In the genomic region with DNA sequence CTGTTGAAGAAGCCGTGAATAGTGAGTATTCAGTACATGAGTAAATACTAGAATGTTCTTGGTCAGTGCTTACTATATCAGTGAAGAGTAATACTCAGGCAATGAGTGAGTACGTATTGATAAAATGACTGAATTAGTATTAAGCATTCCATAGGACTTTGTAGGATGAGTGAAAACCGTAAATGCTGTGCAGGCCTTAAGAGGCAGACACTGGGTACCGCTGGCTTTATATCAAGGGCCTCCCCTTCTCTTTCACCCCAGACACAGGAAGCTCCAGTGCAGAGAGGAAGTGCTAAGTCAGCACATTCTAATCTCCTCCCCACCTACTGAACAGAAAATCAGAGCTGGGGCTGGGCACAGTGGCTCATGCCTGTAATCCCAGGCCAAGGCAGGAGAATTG, we compare ENCODE assay signal across 10 cellular contexts. TPM values are rescaled to one million over a fixed set of nuclear protein-coding genes. Genes with fewer than 3 reads are reported as not detected.
A peak's percentile ranks its signal among the peaks of the same experiment; 100 is the strongest.
DNase-seq lines count a peak whose midpoint lies in the region; ATAC-seq, FAIRE-seq and TF ChIP-seq lines count a peak whose summit lies in the region.
"Had no signal": no experiment of that assay in that cellular context is flagged by ENCODE, and none has a peak within 500 bp of the region (broad histone marks: within the 10 kb centered on the region; RNA-seq: fewer than 3 reads in every experiment).

No MANE protein-coding gene starts in this region.

- H3K9me3 Mint-ChIP-seq in activated T-helper 17 cell treated with anti-CD3 and anti-CD28 coated beads, Interleukin-2, amount 50 U/mL, for 72 hours = no peaks in the 10 kb centered on the region
- H3K9me3 Mint-ChIP-seq in WTC11 = no peaks in the 10 kb centered on the region

- H3K36me3 ChIP-seq in MM.1S (replicated peaks; ENCODE audit: insufficient read depth, low read length) (no peaks in the 10 kb centered on the region), lower lobe of right lung (peaks cover 85% of the 10 kb centered on the region)

- H3K27me3 Mint-ChIP-seq in activated T-helper 17 cell treated with anti-CD3 and anti-CD28 coated beads, Interleukin-2, amount 50 U/mL, for 72 hours = no peaks in the 10 kb centered on the region
- no peaks in the 10 kb centered on the region for H3K27me3 Mint-ChIP-seq in WTC11 (ENCODE audit: low read depth)

- intact Hi-C loops in lower lobe of right lung (cut with DNase I) = no loop called here

- no peaks in the 10 kb centered on the region for H4K20me1 ChIP-seq in MM.1S (ENCODE audit: insufficient read depth, low read length)
- H4K20me1 ChIP-seq: BLaER1 had no signal

- peak overlapping the region; percentile 98 for H3K27ac Mint-ChIP-seq in activated T-helper 17 cell treated with anti-CD3 and anti-CD28 coated beads, Interleukin-2, amount 50 U/mL, for 72 hours
- H3K27ac Mint-ChIP-seq in WTC11 = no peak overlapping the region

- H3K4me3 Mint-ChIP-seq in activated T-helper 17 cell treated with anti-CD3 and anti-CD28 coated beads, Interleukin-2, amount 50 U/mL, for 72 hours = peak overlapping the region; percentile 74
- no peak overlapping the region for H3K4me3 Mint-ChIP-seq in WTC11

- POLR2A ChIA-PET in A549 (lab: Yijun Ruan, JAX) (no interaction called here), WTC11 (lab: Charles Lee) (no interaction called here)

- H3K79me2 ChIP-seq in MM.1S (ENCODE audit: low read length) = no peaks in the 10 kb centered on the region

- no peak for FAIRE-seq in A549 (lab: Jason Lieb, UNC)

- WGBS in A549 (ENCODE audit: missing lambda C conversion rate) = 93% methylated on average over 4 of the region's 4 CpGs

- no peak overlapping the region for H3K27ac ChIP-seq in A549
- peak overlapping the region; percentile 48 for H3K27ac ChIP-seq in MM.1S (ENCODE audit: low read length)
- no peak overlapping the region for H3K27ac ChIP-seq in lower lobe of right lung
- H3K27ac ChIP-seq: BLaER1 had no signal

- TF ChIP-seq RAD21 in A549 (conservative IDR thresholded peaks at IDR 0.05 in 1 of 2, IDR thresholded peaks at IDR 0.05 in 1 of 2) = no peak

- H3K9me2 ChIP-seq in MM.1S (replicated peaks; ENCODE audit: insufficient read depth, low read length) = no peaks in the 10 kb centered on the region

- peaks cover 100% of the 10 kb centered on the region for H3K36me3 Mint-ChIP-seq in activated T-helper 17 cell treated with anti-CD3 and anti-CD28 coated beads, Interleukin-2, amount 50 U/mL, for 72 hours (ENCODE audit: low read depth)
- peaks cover 56% of the 10 kb centered on the region for H3K36me3 Mint-ChIP-seq in WTC11

- peak overlapping the region; percentile 24; the same call in 1 of the 2 replicates for H2AFZ ChIP-seq in MM.1S (ENCODE audit: low read length)

- no peak overlapping the region for H3K4me3 ChIP-seq in A549
- no peak overlapping the region for H3K4me3 ChIP-seq in MM.1S (ENCODE audit: low read length)
- H3K4me3 ChIP-seq in lower lobe of right lung = no peak overlapping the region
- H3K4me3 ChIP-seq: BLaER1 had no signal

- no peak overlapping the region for H3K9ac ChIP-seq in MM.1S (ENCODE audit: low read length)
- H3K9ac ChIP-seq: BLaER1 had no signal

- CTCF ChIA-PET in A549 (lab: Yijun Ruan, JAX) = interaction anchor here (1.2 to 1.4 kb wide), 2 partner anchors 14 to 22 kb away, joined by 3 read pairs; no protein-coding TSS in a partner anchor
- CTCF ChIA-PET in WTC11 (lab: Charles Lee) = no interaction called here

- peaks cover 15% of the 10 kb centered on the region for H3F3A ChIP-seq in MM.1S (ENCODE audit: insufficient read depth, low read length)

- H3K27me3 ChIP-seq in MM.1S (replicated peaks; ENCODE audit: insufficient read depth, low read length) (no peaks in the 10 kb centered on the region), lower lobe of right lung (ENCODE audit: low read depth) (no peaks in the 10 kb centered on the region)
- H3K27me3 ChIP-seq: BLaER1 had no signal

- H3K4me2 ChIP-seq in A549 (no peak overlapping the region), MM.1S (ENCODE audit: low read depth, low read length) (peak overlapping the region; percentile 33)
- H3K4me2 ChIP-seq: BLaER1 had no signal

- H3K4me1 Mint-ChIP-seq in activated T-helper 17 cell treated with anti-CD3 and anti-CD28 coated beads, Interleukin-2, amount 50 U/mL, for 72 hours = peaks cover 34% of the 10 kb centered on the region
- H3K4me1 Mint-ChIP-seq in WTC11 = no peaks in the 10 kb centered on the region

- no peaks in the 10 kb centered on the region for H3K4me1 ChIP-seq in A549
- H3K4me1 ChIP-seq in MM.1S (ENCODE audit: low read length) = peaks cover 13% of the 10 kb centered on the region
- peaks cover 42% of the 10 kb centered on the region for H3K4me1 ChIP-seq in lower lobe of right lung
- H3K4me1 ChIP-seq: BLaER1 had no signal

- H3K9me3 ChIP-seq in A549 (no peaks in the 10 kb centered on the region), MM.1S (replicated peaks; ENCODE audit: insufficient read depth, low read length) (no peaks in the 10 kb centered on the region), lower lobe of right lung (no peaks in the 10 kb centered on the region)
- H3K9me3 ChIP-seq: BLaER1 had no signal

- ATAC-seq in A549 (no peak), lower lobe of right lung (peak; percentile 39 to 57), WTC11 (no peak)
- peak; percentile 87 for ATAC-seq in activated T-helper 17 cell treated with anti-CD3 and anti-CD28 coated beads, Interleukin-2, amount 50 U/mL, for 72 hours (replicated peaks)

- TF ChIP-seq EP300 in A549 (IDR thresholded peaks at IDR 0.05) = no peak

- DNase-seq in A549 (ENCODE audit: low read depth in 1 of 2, low spot score in 1 of 2) (no peak), MM.1S (peak; percentile 82), lower lobe of right lung (no peak), NCI-H1417 (lab: John Stamatoyannopoulos, UW) (no peak), foreskin melanocyte (no peak), glomerular visceral epithelial cell (ENCODE audit: extremely low spot score) (no peak), WTC11 (ENCODE audit: low spot score) (no peak)
- DNase-seq: NCI-H524 treated with DMSO at 0.1 percent for 48 hours had no signal

- TF ChIP-seq POLR2A in A549 (IDR thresholded peaks at IDR 0.05; ENCODE audit: low read length) = no peak

- TF ChIP-seq CTCF in A549 (IDR thresholded peaks at IDR 0.05) = no peak
- no peak for TF ChIP-seq CTCF in MM.1S (IDR thresholded peaks at IDR 0.05; ENCODE audit: low read length)
- TF ChIP-seq CTCF in lower lobe of right lung (IDR thresholded peaks at IDR 0.05) = no peak
- no peak for TF ChIP-seq CTCF in WTC11 (IDR thresholded peaks at IDR 0.05)

TF ChIP-seq in A549, 52 proteins besides CTCF, POLR2A, EP300 and RAD21:
- TF ChIP-seq, protein P1, sequence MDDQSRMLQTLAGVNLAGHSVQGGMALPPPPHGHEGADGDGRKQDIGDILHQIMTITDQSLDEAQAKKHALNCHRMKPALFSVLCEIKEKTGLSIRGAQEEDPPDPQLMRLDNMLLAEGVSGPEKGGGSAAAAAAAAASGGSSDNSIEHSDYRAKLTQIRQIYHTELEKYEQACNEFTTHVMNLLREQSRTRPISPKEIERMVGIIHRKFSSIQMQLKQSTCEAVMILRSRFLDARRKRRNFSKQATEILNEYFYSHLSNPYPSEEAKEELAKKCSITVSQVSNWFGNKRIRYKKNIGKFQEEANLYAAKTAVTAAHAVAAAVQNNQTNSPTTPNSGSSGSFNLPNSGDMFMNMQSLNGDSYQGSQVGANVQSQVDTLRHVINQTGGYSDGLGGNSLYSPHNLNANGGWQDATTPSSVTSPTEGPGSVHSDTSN (IDR thresholded peaks at IDR 0.05) = no peak
- TF ChIP-seq RFX5 (IDR thresholded peaks at IDR 0.05) = no peak
- TF ChIP-seq MAFK (IDR thresholded peaks at IDR 0.05; ENCODE audit: partially characterized antibody) = peak; percentile 98

TF ChIP-seq in WTC11, 78 proteins besides CTCF, POLR2A, EP300 and RAD21 (continues in another document):
- TF ChIP-seq KAT7 (CRISPR knock-in tag; IDR thresholded peaks at IDR 0.05; ENCODE audit: borderline replicate concordance) = no peak

RNA-seq across cellular contexts. Expression of a gene that starts 24.2 kb away (rescaled TPM):
- polyA plus RNA-seq in A549 (2011; rRNA removed) (43.9 and 49.4 TPM in 2 replicates), A549 (2017; fragmentation: RNase III; extraction: RNeasy Plus Mini Kit Qiagen cat#74134 plus additional on column Dnase treatment) (29.2 to 30.3 TPM (median 29.6 TPM) in 3 replicates)
- 25.3 and 34.1 TPM in 2 replicates for polyA plus RNA-seq in A549 (2012; cell fraction: cytosol; rRNA removed)
- 28.2 and 33.9 TPM in 2 replicates for polyA plus RNA-seq in A549 (2012; cell fraction: nucleus; rRNA removed)
- 39.4 and 40.2 TPM in 2 replicates for polyA minus RNA-seq in A549 (2011; rRNA and poly(A)+ RNA removed)
- 10 to 100 TPM; 41.4 TPM for total RNA-seq in activated T-helper 17 cell treated with anti-CD3 and anti-CD28 coated beads, Interleukin-2, amount 50 U/mL, for 72 hours
- total RNA-seq in lower lobe of right lung (26.1 TPM), WTC11 (2021) (23.4 to 29.4 TPM (median 25.2 TPM) in 3 replicates)

RNA-seq across cellular contexts. Expression of a gene that starts 24.3 kb away (rescaled TPM):
- 6.1 and 12.0 TPM in 2 replicates for polyA plus RNA-seq in A549 (2011; rRNA removed)
- 4.3 and 6.3 TPM in 2 replicates for polyA plus RNA-seq in A549 (2012; cell fraction: cytosol; rRNA removed)
- 5.3 and 7.4 TPM in 2 replicates for polyA plus RNA-seq in A549 (2012; cell fraction: nucleus; rRNA removed)
- 9.0 to 9.3 TPM (median 9.1 TPM) in 3 replicates for polyA plus RNA-seq in A549 (2017; fragmentation: RNase III; extraction: RNeasy Plus Mini Kit Qiagen cat#74134 plus additional on column Dnase treatment)
- 15.6 and 16.7 TPM in 2 replicates for polyA minus RNA-seq in A549 (2011; rRNA and poly(A)+ RNA removed)
- total RNA-seq in activated T-helper 17 cell treated with anti-CD3 and anti-CD28 coated beads, Interleukin-2, amount 50 U/mL, for 72 hours = 10 to 100 TPM; 61.9 to 93.1 TPM
- total RNA-seq in lower lobe of right lung = 17.6 TPM
- 21.4 to 22.6 TPM (median 22.6 TPM) in 3 replicates for total RNA-seq in WTC11 (2021)

RNA-seq across cellular contexts. Expression of a gene that starts 45.6 kb away (rescaled TPM):
- polyA plus RNA-seq in A549 (2011; rRNA removed) (33.7 and 37.6 TPM in 2 replicates), A549 (2017; fragmentation: RNase III; extraction: RNeasy Plus Mini Kit Qiagen cat#74134 plus additional on column Dnase treatment) (23.0 to 24.5 TPM (median 23.7 TPM) in 3 replicates)
- 13.0 and 14.3 TPM in 2 replicates for polyA plus RNA-seq in A549 (2012; cell fraction: cytosol; rRNA removed)
- 6.3 and 8.9 TPM in 2 replicates for polyA plus RNA-seq in A549 (2012; cell fraction: nucleus; rRNA removed)
- 24.3 and 27.0 TPM in 2 replicates for polyA minus RNA-seq in A549 (2011; rRNA and poly(A)+ RNA removed)
- total RNA-seq in activated T-helper 17 cell treated with anti-CD3 and anti-CD28 coated beads, Interleukin-2, amount 50 U/mL, for 72 hours = 10 to 100 TPM; 25.9 to 43.0 TPM
- total RNA-seq in lower lobe of right lung (28.0 TPM), WTC11 (2021) (18.2 to 21.5 TPM (median 18.4 TPM) in 3 replicates)

Comparison
In these comparisons a context has a peak if more than half of its experiments do, and no peak if none do; other contexts are left out.
1. ATAC-seq: peak in activated T-helper 17 cell treated with anti-CD3 and anti-CD28 coated beads, Interleukin-2, amount 50 U/mL, for 72 hours (single experiment) and lower lobe of right lung (2 of 2); none in A549 (0 of 2) and WTC11 (single experiment).